In the genomic region with DNA sequence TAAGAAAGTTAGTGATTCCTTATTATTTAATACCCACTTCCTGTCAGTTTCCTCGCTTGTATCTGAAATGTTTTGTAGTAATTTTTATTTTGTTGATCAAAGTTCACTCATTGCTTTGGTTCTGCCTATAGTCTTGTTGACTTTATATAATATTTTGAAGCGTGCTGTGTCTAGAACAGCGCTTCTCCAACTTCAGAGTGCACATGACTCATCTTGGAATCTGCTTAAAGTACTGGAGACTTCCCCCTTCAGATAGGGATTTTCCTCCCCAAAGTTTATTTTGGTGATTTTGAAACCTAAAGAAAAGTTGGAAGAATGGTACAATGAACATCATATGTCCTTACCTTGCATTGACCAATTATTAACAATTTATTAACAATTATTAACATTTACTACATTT, we compare ENCODE assay signal across 8 cellular contexts. TPM values are rescaled to one million over a fixed set of nuclear protein-coding genes. Genes with fewer than 3 reads are reported as not detected.
DNase-seq lines count a peak whose midpoint lies in the region; TF ChIP-seq lines count a peak whose summit lies in the region.

No MANE protein-coding gene starts in this region.

- H3K9me3 ChIP-seq in adipocyte (ENCODE audit: control insufficient read depth, low read length) (no peaks in the 10 kb centered on the region), thyroid gland (no peaks in the 10 kb centered on the region), testis (no peaks in the 10 kb centered on the region)

- H3K27me3 ChIP-seq in adipocyte (replicated peaks; ENCODE audit: control insufficient read depth, insufficient read depth, low read length) (no peaks in the 10 kb centered on the region), thyroid gland (no peaks in the 10 kb centered on the region), testis (no peaks in the 10 kb centered on the region)

- no peaks in the 10 kb centered on the region for H3K9me3 Mint-ChIP-seq in activated naive CD4-positive, alpha-beta T cell treated with anti-CD3 and anti-CD28 coated beads, Interleukin-2, amount 10 ng/mL, durations not matched to agents 7 days and 5 days

- TF ChIP-seq POLR2A in thyroid gland (IDR thresholded peaks at IDR 0.05), result no peak
- no peak for TF ChIP-seq POLR2A in testis (IDR thresholded peaks at IDR 0.05)

- peaks cover 54% of the 10 kb centered on the region for H3K36me3 Mint-ChIP-seq in activated naive CD4-positive, alpha-beta T cell treated with anti-CD3 and anti-CD28 coated beads, Interleukin-2, amount 10 ng/mL, durations not matched to agents 7 days and 5 days

- H3K9ac ChIP-seq in adipocyte (ENCODE audit: low read length), result peak overlapping the region; percentile 22

- CTCF ChIA-PET in activated naive CD4-positive, alpha-beta T cell treated with anti-CD3 and anti-CD28 coated beads, Interleukin-2, amount 10 ng/mL, durations not matched to agents 7 days and 5 days (lab: Charles Lee), result interaction anchor here (0.8 to 13.6 kb wide), 10 partner anchors 8 to 70 kb away, joined by 3 to 217 read pairs (median 5); a partner anchor contains a TSS

- no peak overlapping the region for H3K4me3 ChIP-seq in adipocyte (ENCODE audit: low read length)
- H3K4me3 ChIP-seq in fibroblast of the aortic adventitia (ENCODE audit: low read depth, low read length), result no peak overlapping the region
- no peak overlapping the region for H3K4me3 ChIP-seq in thyroid gland (replicated peaks in 1 of 3)
- H3K4me3 ChIP-seq in testis, result no peak overlapping the region

- intact Hi-C loops in thyroid gland (cut with DNase I), result loop anchor here (10.0 kb wide), 2 partner anchors 405 to 985 kb away; a partner anchor contains a TSS
- intact Hi-C loops in testis (cut with DNase I; ENCODE audit: low total_unique reads), result loop anchor here (10.0 kb wide), 2 partner anchors 125 to 985 kb away; a partner anchor contains a TSS

- H3K27ac Mint-ChIP-seq in activated naive CD4-positive, alpha-beta T cell treated with anti-CD3 and anti-CD28 coated beads, Interleukin-2, amount 10 ng/mL, durations not matched to agents 7 days and 5 days, result peak overlapping the region; percentile 55

- peaks cover 53% of the 10 kb centered on the region for H3K4me1 Mint-ChIP-seq in activated naive CD4-positive, alpha-beta T cell treated with anti-CD3 and anti-CD28 coated beads, Interleukin-2, amount 10 ng/mL, durations not matched to agents 7 days and 5 days

- 82 to 86% methylated on average over 3 of the region's 3 CpGs for WGBS in thyroid gland, 2 donors
- 92 to 99% methylated on average over 3 of the region's 3 CpGs for WGBS in testis, 2 donors

- TF ChIP-seq CTCF in fibroblast of the aortic adventitia (IDR thresholded peaks at IDR 0.05; ENCODE audit: insufficient read depth, low read length) (no peak), thyroid gland (IDR thresholded peaks at IDR 0.05) (no peak), testis (IDR thresholded peaks at IDR 0.05) (no peak)

- H3K27me3 Mint-ChIP-seq in activated naive CD4-positive, alpha-beta T cell treated with anti-CD3 and anti-CD28 coated beads, Interleukin-2, amount 10 ng/mL, durations not matched to agents 7 days and 5 days, result no peaks in the 10 kb centered on the region

- H3K4me3 Mint-ChIP-seq in activated naive CD4-positive, alpha-beta T cell treated with anti-CD3 and anti-CD28 coated beads, Interleukin-2, amount 10 ng/mL, durations not matched to agents 7 days and 5 days, result no peak overlapping the region

- H3K4me1 ChIP-seq in adipocyte (ENCODE audit: control insufficient read depth, insufficient read depth, low read length), result peaks cover 57% of the 10 kb centered on the region
- peaks cover 50 to 54% of the 10 kb centered on the region in 2 donors for H3K4me1 ChIP-seq in thyroid gland
- H3K4me1 ChIP-seq in testis, result peaks cover 27% of the 10 kb centered on the region

- H3K27ac ChIP-seq in thyroid gland (peak overlapping the region; percentile 41 to 98 (median 97)), testis (no peak overlapping the region)

- no peak for DNase-seq in activated naive CD4-positive, alpha-beta T cell treated with anti-CD3 and anti-CD28 coated beads, Interleukin-2, amount 10 ng/mL, durations not matched to agents 7 days and 5 days
- no peak for DNase-seq in activated naive CD4-positive, alpha-beta T cell treated with Interleukin-2 at 50 U/mL for 16 hours
- DNase-seq in adipocyte (ENCODE audit: low read depth) (peak; percentile 52), fibroblast of the aortic adventitia (ENCODE audit: low read depth) (peak; percentile 52), thyroid gland (no peak), testis (no peak), kidney tubule cell (ENCODE audit: low spot score) (no peak)
- DNase-seq in stimulated activated naive CD4-positive, alpha-beta T cell (lab: John Stamatoyannopoulos, UW), result no peak

- H3K36me3 ChIP-seq in adipocyte (ENCODE audit: control insufficient read depth, insufficient read depth, low read length, severe bottlenecking) (peaks cover 64% of the 10 kb centered on the region), thyroid gland (peaks cover 0 to 21% of the 10 kb centered on the region in 2 donors), testis (ENCODE audit: low read depth, missing control alignments) (no peaks in the 10 kb centered on the region)

RNA-seq across cellular contexts. Expression of a gene that starts 5.8 kb away (rescaled TPM):
- total RNA-seq in fibroblast of the aortic adventitia (ENCODE audit: low replicate concordance) (7.0 and 16.3 TPM in 2 replicates), thyroid gland (10 to 100 TPM; 43.4 to 74.0 (median 68.7) TPM), testis (10 to 100 TPM; 18.8 to 22.8 TPM)
- polyA plus RNA-seq in testis (ENCODE audit: insufficient read depth, low read depth, low replicate concordance), result 8.1 TPM

RNA-seq across cellular contexts. Expression of a gene that starts 19.4 kb away (rescaled TPM):
- total RNA-seq in fibroblast of the aortic adventitia (ENCODE audit: low replicate concordance), result 94.6 and 174 TPM in 2 replicates
- total RNA-seq in thyroid gland, result 100 to 1,000 TPM; 113 to 144 (median 122) TPM
- total RNA-seq in testis, result 100 to 1,000 TPM; 105 to 111 TPM
- polyA plus RNA-seq in testis (ENCODE audit: insufficient read depth, low read depth, low replicate concordance), result 234 TPM

Comparison
In these comparisons a context has a peak if more than half of its experiments do, and no peak if none do; other contexts are left out.
1. DNase-seq: peak in adipocyte (single experiment) and fibroblast of the aortic adventitia (single experiment); none in activated naive CD4-positive, alpha-beta T cell treated with anti-CD3 and anti-CD28 coated beads, Interleukin-2, amount 10 ng/mL, durations not matched to agents 7 days and 5 days (single experiment), activated naive CD4-positive, alpha-beta T cell treated with Interleukin-2 at 50 U/mL for 16 hours (single experiment), thyroid gland (0 of 2), testis (single experiment), stimulated activated naive CD4-positive, alpha-beta T cell (0 of 6) and kidney tubule cell (single experiment).
2. H3K27ac ChIP-seq: peak in thyroid gland (3 of 3); none in testis (0 of 2).